In genomic region chr13:48251616-48252081, GRCh38 we compare ENCODE assay signal across 16 cellular contexts. TPM values are rescaled to one million over a fixed set of nuclear protein-coding genes. Genes with fewer than 3 reads are reported as not detected.
A peak's percentile ranks its signal among the peaks of the same experiment; 100 is the strongest.
DNase-seq lines count a peak whose midpoint lies in the region; ATAC-seq and TF ChIP-seq lines count a peak whose summit lies in the region.
"Had no signal": no experiment of that assay in that cellular context is flagged by ENCODE, and none has a peak within 500 bp of the region (broad histone marks: within the 10 kb centered on the region; RNA-seq: fewer than 3 reads in every experiment).

No MANE protein-coding gene starts in this region.

- H3K9me3 ChIP-seq in left lung: no peaks in the 10 kb centered on the region
- H3K9me3 ChIP-seq: SJCRH30 had no signal

- H3K4me3 ChIP-seq in coronary artery (peak overlapping the region; percentile 7), left lung (no peak overlapping the region), urinary bladder (ENCODE audit: low read depth, low read length) (no peak overlapping the region)
- H3K4me3 ChIP-seq: SJCRH30 had no signal

- peaks cover 3 to 33% of the 10 kb centered on the region in 2 donors for H3K36me3 ChIP-seq in left lung
- H3K36me3 ChIP-seq in urinary bladder (ENCODE audit: insufficient read depth): no peaks in the 10 kb centered on the region

- WGBS in urinary bladder: 57% methylated on average over 3 of the region's 3 CpGs

- ATAC-seq in left lung: peak; percentile 41
- no peak for ATAC-seq in HG03378 (IDR thresholded peaks at IDR 0.05; ENCODE audit: unreplicated experiment)

- H3K27me3 ChIP-seq in left lung: no peaks in the 10 kb centered on the region
- H3K27me3 ChIP-seq: SJCRH30 had no signal

- H3K27ac ChIP-seq in coronary artery: peak overlapping the region in 1 of 2 donors; percentile 19
- peak overlapping the region; percentile 11 to 24 for H3K27ac ChIP-seq in left lung
- peak overlapping the region; percentile 1 for H3K27ac ChIP-seq in urinary bladder (ENCODE audit: low read depth)
- H3K27ac ChIP-seq: HL-60, SJCRH30 had no signal

- H3K4me1 ChIP-seq in left lung (peaks cover 0 to 42% of the 10 kb centered on the region in 2 donors), urinary bladder (ENCODE audit: insufficient read depth) (peaks cover 1% of the 10 kb centered on the region)
- H3K4me1 ChIP-seq: SJCRH30 had no signal

- DNase-seq in GM04503 (ENCODE audit: low read depth): peak; percentile 24
- no peak for DNase-seq in coronary artery (ENCODE audit: low spot score)
- no peak for DNase-seq in left lung
- DNase-seq in NCI-H128 (lab: John Stamatoyannopoulos, UW; ENCODE audit: unreplicated experiment): no peak
- no peak for DNase-seq in dedifferentiated amniotic fluid mesenchymal stem cell (ENCODE audit: extremely low spot score)
- DNase-seq: activated CD4-positive, alpha-beta T cell treated with anti-CD3 and anti-CD28 coated beads for 1 hour; activated CD8-positive, alpha-beta memory T cell treated with anti-CD3 and anti-CD28 coated beads, Interleukin-2, amount 50 U/mL, for 4 hours; activated naive CD4-positive, alpha-beta T cell treated with anti-CD3 and anti-CD28 coated beads, Interleukin-2, amount 50 U/mL, for 16 hours; NCI-H1436; NCI-H345; retina; SJCRH30; stimulated activated CD4-positive, alpha-beta T cell treated with anti-CD3 and anti-CD28 coated beads, Interleukin-4, amount 100 ng/mL, for 1 hour had no signal

- TF ChIP-seq CTCF in coronary artery (IDR thresholded peaks at IDR 0.05) (no peak), left lung (IDR thresholded peaks at IDR 0.05) (no peak)

- intact Hi-C loops in left lung (cut with DNase I): no loop called here

RNA-seq across cellular contexts. Expression of gene ITM2B, which starts 18.6 kb away (rescaled TPM):
- total RNA-seq in left lung (100 to 1,000 TPM; 581 to 609 TPM), urinary bladder (509 TPM)
- polyA plus RNA-seq in urinary bladder: 657 TPM

RNA-seq across cellular contexts. Expression of gene RB1, which starts 51.9 kb away (rescaled TPM):
- total RNA-seq in left lung (10 to 100 TPM; 32.1 to 45.7 TPM), urinary bladder (81.6 TPM)
- polyA plus RNA-seq in urinary bladder: 19.7 TPM
